ENCODE assay signal across 13 cellular contexts in the genomic region with DNA sequence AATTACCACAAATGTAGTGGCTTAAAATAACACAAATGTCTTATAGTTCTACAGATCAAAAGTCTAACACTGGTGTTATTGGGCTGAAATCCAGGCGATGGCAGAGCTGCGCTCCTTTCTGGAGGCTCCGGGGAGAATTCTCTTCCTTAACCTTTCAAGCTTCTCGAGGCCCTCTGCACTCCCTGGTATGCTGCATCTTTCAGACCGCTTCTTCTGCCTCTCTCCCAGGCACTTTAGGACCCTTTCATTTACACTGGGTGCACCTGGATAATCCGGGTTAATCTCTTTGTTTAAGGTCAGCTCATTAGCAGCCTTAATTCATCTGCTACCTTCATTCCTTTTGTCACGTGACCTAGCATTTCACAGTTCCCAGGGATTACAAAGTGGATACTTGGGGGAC.
DNase-seq lines count a peak whose midpoint lies in the region; ATAC-seq and TF ChIP-seq lines count a peak whose summit lies in the region.
"Had no signal": no experiment of that assay in that cellular context is flagged by ENCODE, and none has a peak within 500 bp of the region (broad histone marks: within the 10 kb centered on the region; RNA-seq: fewer than 3 reads in every experiment).

No MANE protein-coding gene starts in this region.

- ATAC-seq in HG02798 (IDR thresholded peaks at IDR 0.05; ENCODE audit: poor library complexity, unreplicated experiment) (no peak), GM19351 (IDR thresholded peaks at IDR 0.05; ENCODE audit: unreplicated experiment) (no peak)

- H3K4me2 ChIP-seq in GM23248 (ENCODE audit: unreplicated experiment) = no peak overlapping the region

- H3K36me3 ChIP-seq in GM23248 (ENCODE audit: low read depth) = no peaks in the 10 kb centered on the region
- H3K36me3 ChIP-seq in MG63 = no peaks in the 10 kb centered on the region

- H3K4me1 ChIP-seq in GM23248 (ENCODE audit: insufficient read depth) = no peaks in the 10 kb centered on the region

- H3K4me3 Mint-ChIP-seq in osteocyte (ENCODE audit: unreplicated experiment) = no peak overlapping the region
- H3K4me3 Mint-ChIP-seq: activated naive CD4-positive, alpha-beta T cell treated with anti-CD3 and anti-CD28 coated beads, Interleukin-2, amount 10 ng/mL, durations not matched to agents 7 days and 5 days; CD4-positive, alpha-beta T cell; central memory CD8-positive, alpha-beta T cell; nephron had no signal

- peak overlapping the region; percentile 53; the same call in 1 of the 2 replicates for H2AFZ ChIP-seq in GM23248

- H3K9me3 ChIP-seq in GM23248 (ENCODE audit: low read depth) (no peaks in the 10 kb centered on the region), MG63 (peaks cover 2% of the 10 kb centered on the region; the same call in 1 of the 2 replicates)

- H3K27ac Mint-ChIP-seq in osteocyte (ENCODE audit: unreplicated experiment) = no peak overlapping the region
- H3K27ac Mint-ChIP-seq: activated naive CD4-positive, alpha-beta T cell treated with anti-CD3 and anti-CD28 coated beads, Interleukin-2, amount 10 ng/mL, durations not matched to agents 7 days and 5 days; CD4-positive, alpha-beta T cell; nephron had no signal

- WGBS in GM23248 (ENCODE audit: low coverage in 1 of 2, low lambda C conversion rate in 2 of 2, missing lambda C conversion rate in 2 of 2), 2 experiments = 41 to 55% methylated on average over 7 of the region's 7 CpGs

- no peaks in the 10 kb centered on the region for H3F3A ChIP-seq in GM23248 (ENCODE audit: insufficient read depth)

- no peak overlapping the region for H3K9ac ChIP-seq in GM23248

- no peaks in the 10 kb centered on the region for H3K36me3 Mint-ChIP-seq in osteocyte (ENCODE audit: unreplicated experiment)

- H3K27ac ChIP-seq in GM23248 = no peak overlapping the region

- DNase-seq in GM23248 = peak; percentile 31
- peak; percentile 9 for DNase-seq in RPMI7951 (ENCODE audit: low read depth)
- peak; percentile 31 for DNase-seq in fibroblast of pulmonary artery (ENCODE audit: low read depth)
- DNase-seq in osteocyte (ENCODE audit: extremely low spot score, unreplicated experiment) = no peak
- no peak for DNase-seq in MG63
- DNase-seq in GM19238 (ENCODE audit: insufficient read length, low spot score) = no peak
- DNase-seq: activated naive CD4-positive, alpha-beta T cell treated with anti-CD3 and anti-CD28 coated beads, Interleukin-2, amount 10 ng/mL, durations not matched to agents 7 days and 5 days; CD4-positive, alpha-beta T cell; Right ventricle myocardium superior had no signal

- in situ Hi-C loops in GM23248 (cut with MboI) = no loop called here

- peaks cover 8% of the 10 kb centered on the region for H3K4me1 Mint-ChIP-seq in osteocyte (ENCODE audit: unreplicated experiment)

- no peaks in the 10 kb centered on the region for H4K20me1 ChIP-seq in GM23248 (ENCODE audit: insufficient read depth)

- H3K9me2 ChIP-seq in GM23248 (ENCODE audit: insufficient read depth) = no peaks in the 10 kb centered on the region

- no peak overlapping the region for H3K4me3 ChIP-seq in GM23248
- H3K4me3 ChIP-seq in fibroblast of pulmonary artery (replicated peaks; ENCODE audit: low read depth, low read length) = no peak overlapping the region
- H3K4me3 ChIP-seq in MG63 = no peak overlapping the region

- peaks cover under 1% of the 10 kb centered on the region for H3K27me3 Mint-ChIP-seq in osteocyte (ENCODE audit: unreplicated experiment)
- H3K27me3 Mint-ChIP-seq: CD4-positive, alpha-beta T cell had no signal

- H3K79me2 ChIP-seq in GM23248 (ENCODE audit: insufficient read depth) = no peaks in the 10 kb centered on the region

- TF ChIP-seq CTCF in fibroblast of pulmonary artery (IDR thresholded peaks at IDR 0.05; ENCODE audit: low read length, missing control alignments) (no peak), osteocyte (IDR thresholded peaks at IDR 0.05) (peak; percentile 32)

- peaks cover 13% of the 10 kb centered on the region for H3K9me3 Mint-ChIP-seq in osteocyte (ENCODE audit: unreplicated experiment)
- H3K9me3 Mint-ChIP-seq: CD4-positive, alpha-beta T cell; central memory CD8-positive, alpha-beta T cell had no signal

- H3K27me3 ChIP-seq in GM23248 (replicated peaks; ENCODE audit: insufficient read depth) (no peaks in the 10 kb centered on the region), MG63 (no peaks in the 10 kb centered on the region)

Comparison
In these comparisons a context has a peak if more than half of its experiments do, and no peak if none do; other contexts are left out.
1. DNase-seq: peak in GM23248 (single experiment), RPMI7951 (single experiment) and fibroblast of pulmonary artery (single experiment); none in osteocyte (single experiment), MG63 (single experiment) and GM19238 (single experiment).